Comparison of ENCODE assay signal across 1 cellular context in the genomic region with DNA sequence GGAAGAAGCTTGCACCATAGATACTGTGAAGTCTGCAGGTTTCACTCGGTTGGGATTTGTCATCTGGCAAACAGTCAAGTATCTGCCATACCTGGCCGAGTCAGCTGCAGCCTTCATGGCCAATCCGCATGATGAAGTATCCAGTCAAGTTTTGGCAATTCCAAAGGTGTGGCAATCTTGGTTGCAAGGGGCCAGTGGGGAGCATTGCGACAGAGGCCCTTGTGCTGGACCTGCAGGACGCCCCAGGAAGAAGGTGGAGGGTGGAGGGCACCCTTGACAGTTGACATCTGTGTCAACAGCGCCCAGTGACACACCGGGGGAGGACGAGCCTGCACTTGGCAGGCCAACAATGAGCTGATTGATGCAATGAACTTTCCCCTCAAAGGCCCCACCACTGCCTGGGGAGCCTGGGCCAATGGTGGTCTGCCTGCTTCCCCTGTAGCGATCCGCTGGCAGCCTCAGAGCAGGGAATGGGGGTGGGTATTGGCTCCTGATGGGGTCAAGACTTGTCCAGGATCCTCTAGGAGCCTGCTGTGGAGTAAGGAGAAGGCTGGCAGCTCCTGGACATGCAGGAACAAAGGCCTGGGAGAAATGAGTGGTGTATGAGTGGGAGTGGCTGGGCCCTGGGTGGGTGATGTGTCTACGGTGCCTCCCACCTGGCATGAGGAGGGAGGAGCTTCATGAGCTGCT.
TF ChIP-seq lines count a peak whose summit lies in the region.

No MANE protein-coding gene starts in this region.

TF ChIP-seq in HepG2, 621 proteins besides CTCF, POLR2A, EP300 and RAD21 (continued from another document and continues in another):
- TF ChIP-seq, protein P1, sequence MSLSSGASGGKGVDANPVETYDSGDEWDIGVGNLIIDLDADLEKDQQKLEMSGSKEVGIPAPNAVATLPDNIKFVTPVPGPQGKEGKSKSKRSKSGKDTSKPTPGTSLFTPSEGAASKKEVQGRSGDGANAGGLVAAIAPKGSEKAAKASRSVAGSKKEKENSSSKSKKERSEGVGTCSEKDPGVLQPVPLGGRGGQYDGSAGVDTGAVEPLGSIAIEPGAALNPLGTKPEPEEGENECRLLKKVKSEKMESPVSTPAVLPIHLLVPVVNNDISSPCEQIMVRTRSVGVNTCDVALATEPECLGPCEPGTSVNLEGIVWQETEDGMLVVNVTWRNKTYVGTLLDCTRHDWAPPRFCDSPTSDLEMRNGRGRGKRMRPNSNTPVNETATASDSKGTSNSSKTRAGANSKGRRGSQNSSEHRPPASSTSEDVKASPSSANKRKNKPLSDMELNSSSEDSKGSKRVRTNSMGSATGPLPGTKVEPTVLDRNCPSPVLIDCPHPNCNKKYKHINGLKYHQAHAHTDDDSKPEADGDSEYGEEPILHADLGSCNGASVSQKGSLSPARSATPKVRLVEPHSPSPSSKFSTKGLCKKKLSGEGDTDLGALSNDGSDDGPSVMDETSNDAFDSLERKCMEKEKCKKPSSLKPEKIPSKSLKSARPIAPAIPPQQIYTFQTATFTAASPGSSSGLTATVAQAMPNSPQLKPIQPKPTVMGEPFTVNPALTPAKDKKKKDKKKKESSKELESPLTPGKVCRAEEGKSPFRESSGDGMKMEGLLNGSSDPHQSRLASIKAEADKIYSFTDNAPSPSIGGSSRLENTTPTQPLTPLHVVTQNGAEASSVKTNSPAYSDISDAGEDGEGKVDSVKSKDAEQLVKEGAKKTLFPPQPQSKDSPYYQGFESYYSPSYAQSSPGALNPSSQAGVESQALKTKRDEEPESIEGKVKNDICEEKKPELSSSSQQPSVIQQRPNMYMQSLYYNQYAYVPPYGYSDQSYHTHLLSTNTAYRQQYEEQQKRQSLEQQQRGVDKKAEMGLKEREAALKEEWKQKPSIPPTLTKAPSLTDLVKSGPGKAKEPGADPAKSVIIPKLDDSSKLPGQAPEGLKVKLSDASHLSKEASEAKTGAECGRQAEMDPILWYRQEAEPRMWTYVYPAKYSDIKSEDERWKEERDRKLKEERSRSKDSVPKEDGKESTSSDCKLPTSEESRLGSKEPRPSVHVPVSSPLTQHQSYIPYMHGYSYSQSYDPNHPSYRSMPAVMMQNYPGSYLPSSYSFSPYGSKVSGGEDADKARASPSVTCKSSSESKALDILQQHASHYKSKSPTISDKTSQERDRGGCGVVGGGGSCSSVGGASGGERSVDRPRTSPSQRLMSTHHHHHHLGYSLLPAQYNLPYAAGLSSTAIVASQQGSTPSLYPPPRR (CRISPR knock-in tag; IDR thresholded peaks at IDR 0.05; ENCODE audit: borderline replicate concordance): peak; percentile 95
- peak; percentile 77 for TF ChIP-seq CCAR2 (optimal IDR thresholded peaks at IDR 0.05; ENCODE audit: low read depth, low read length)
- 0 out of 2 replicates have a peak, but pooled peaks have one; percentile 40 for TF ChIP-seq ZNF343 (CRISPR knock-in tag; IDR thresholded peaks at IDR 0.05)
- TF ChIP-seq ZNF501 (CRISPR knock-in tag; IDR thresholded peaks at IDR 0.05): peak; percentile 52; the same call in 1 of the 2 replicates
- peak; percentile 58; the same call in 1 of the 2 replicates for TF ChIP-seq ZNF703 (CRISPR knock-in tag; IDR thresholded peaks at IDR 0.05; ENCODE audit: borderline replicate concordance)
- TF ChIP-seq, protein P2, sequence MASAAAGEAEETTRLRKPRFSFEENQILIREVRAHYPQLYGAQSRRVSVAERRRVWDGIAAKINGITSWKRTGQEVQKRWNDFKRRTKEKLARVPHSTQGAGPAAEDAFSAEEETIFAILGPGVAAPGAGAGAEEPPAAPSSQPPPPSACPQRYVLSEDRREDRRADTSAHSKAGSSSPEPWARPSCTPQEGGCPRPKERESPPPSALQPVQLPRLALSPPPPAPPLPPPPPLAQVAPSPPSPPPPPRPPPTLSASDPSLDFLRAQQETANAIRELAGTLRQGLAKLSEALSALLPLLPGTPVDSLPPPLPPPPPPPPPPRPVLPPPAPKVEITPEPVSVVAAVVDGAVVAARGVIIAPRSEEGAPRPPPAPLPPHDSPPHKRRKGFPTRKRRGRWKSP (CRISPR knock-in tag; IDR thresholded peaks at IDR 0.05): peak; percentile 89
- TF ChIP-seq, protein P3, sequence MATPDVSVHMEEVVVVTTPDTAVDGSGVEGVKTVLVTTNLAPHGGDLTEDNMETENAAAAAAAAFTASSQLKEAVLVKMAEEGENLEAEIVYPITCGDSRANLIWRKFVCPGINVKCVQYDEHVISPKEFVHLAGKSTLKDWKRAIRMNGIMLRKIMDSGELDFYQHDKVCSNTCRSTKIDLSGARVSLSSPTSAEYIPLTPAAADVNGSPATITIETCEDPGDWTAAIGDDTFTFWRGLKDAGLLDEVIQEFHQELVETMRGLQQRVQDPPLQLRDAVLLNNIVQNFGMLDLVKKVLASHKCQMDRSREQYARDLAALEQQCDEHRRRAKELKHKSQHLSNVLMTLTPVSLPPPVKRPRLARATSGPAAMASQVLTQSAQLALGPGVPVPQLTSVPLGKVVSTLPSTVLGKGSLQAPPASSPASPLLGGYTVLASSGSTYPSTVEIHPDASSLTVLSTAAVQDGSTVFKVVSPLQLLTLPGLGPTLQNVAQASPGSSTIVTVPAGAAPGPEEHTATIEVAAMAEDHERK (CRISPR knock-in tag; IDR thresholded peaks at IDR 0.05; ENCODE audit: low read depth): no peak
- no peak for TF ChIP-seq NR1H2 (CRISPR knock-in tag; IDR thresholded peaks at IDR 0.05; ENCODE audit: borderline replicate concordance, low read depth)
- TF ChIP-seq ZNF432 (CRISPR knock-in tag; IDR thresholded peaks at IDR 0.05; ENCODE audit: borderline replicate concordance): no peak
- no peak for TF ChIP-seq SAFB2 (CRISPR knock-in tag; IDR thresholded peaks at IDR 0.05; ENCODE audit: borderline replicate concordance, low read depth)
- TF ChIP-seq SP5 (CRISPR knock-in tag; IDR thresholded peaks at IDR 0.05; ENCODE audit: borderline replicate concordance, low read depth): peak; percentile 97
- peak; percentile 78 for TF ChIP-seq SIX4 (CRISPR knock-in tag; IDR thresholded peaks at IDR 0.05)
- peak; percentile 32; the same call in 1 of the 2 replicates for TF ChIP-seq ARNT2 (CRISPR knock-in tag; IDR thresholded peaks at IDR 0.05; ENCODE audit: low read depth)
- no peak for TF ChIP-seq SMAD1 (CRISPR knock-in tag; IDR thresholded peaks at IDR 0.05; ENCODE audit: borderline replicate concordance, low read depth)
- peak; percentile 44; the same call in 1 of the 2 replicates for TF ChIP-seq AKAP8 (CRISPR knock-in tag; IDR thresholded peaks at IDR 0.05)
- TF ChIP-seq CAMTA2 (CRISPR knock-in tag; IDR thresholded peaks at IDR 0.05; ENCODE audit: borderline replicate concordance): no peak
- TF ChIP-seq MEF2D (CRISPR knock-in tag; IDR thresholded peaks at IDR 0.05): peak; percentile 78
- peak; percentile 95 for TF ChIP-seq KDM6A (CRISPR knock-in tag; IDR thresholded peaks at IDR 0.05; ENCODE audit: low read depth)
- TF ChIP-seq, protein P4, sequence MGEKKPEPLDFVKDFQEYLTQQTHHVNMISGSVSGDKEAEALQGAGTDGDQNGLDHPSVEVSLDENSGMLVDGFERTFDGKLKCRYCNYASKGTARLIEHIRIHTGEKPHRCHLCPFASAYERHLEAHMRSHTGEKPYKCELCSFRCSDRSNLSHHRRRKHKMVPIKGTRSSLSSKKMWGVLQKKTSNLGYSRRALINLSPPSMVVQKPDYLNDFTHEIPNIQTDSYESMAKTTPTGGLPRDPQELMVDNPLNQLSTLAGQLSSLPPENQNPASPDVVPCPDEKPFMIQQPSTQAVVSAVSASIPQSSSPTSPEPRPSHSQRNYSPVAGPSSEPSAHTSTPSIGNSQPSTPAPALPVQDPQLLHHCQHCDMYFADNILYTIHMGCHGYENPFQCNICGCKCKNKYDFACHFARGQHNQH (CRISPR knock-in tag; IDR thresholded peaks at IDR 0.05): peak; percentile 96
- TF ChIP-seq SP2 (CRISPR knock-in tag; IDR thresholded peaks at IDR 0.05): no peak
- no peak for TF ChIP-seq ZFAT (CRISPR knock-in tag; conservative IDR thresholded peaks at IDR 0.05)
- TF ChIP-seq IKZF4 (CRISPR knock-in tag; IDR thresholded peaks at IDR 0.05; ENCODE audit: borderline replicate concordance, low read depth, not compliant biosample characterization): no peak
- TF ChIP-seq ZNF430 (CRISPR knock-in tag; IDR thresholded peaks at IDR 0.05): peak; percentile 53; the same call in 1 of the 2 replicates
- TF ChIP-seq NONO (IDR thresholded peaks at IDR 0.05): no peak
- TF ChIP-seq NONO (CRISPR knock-in tag; conservative IDR thresholded peaks at IDR 0.05): peak; percentile 90
- TF ChIP-seq MED1 (CRISPR knock-in tag; IDR thresholded peaks at IDR 0.05): peak; percentile 92
- TF ChIP-seq MAX (IDR thresholded peaks at IDR 0.05): peak; percentile 81
- peak; percentile 93 for TF ChIP-seq KLF6 (CRISPR knock-in tag; IDR thresholded peaks at IDR 0.05)
- peak; percentile 98 for TF ChIP-seq ZNF292 (CRISPR knock-in tag; IDR thresholded peaks at IDR 0.05; ENCODE audit: borderline replicate concordance, low read depth)
- TF ChIP-seq JUNB (CRISPR knock-in tag; IDR thresholded peaks at IDR 0.05; ENCODE audit: borderline replicate concordance): no peak
- TF ChIP-seq ZFY (CRISPR knock-in tag; IDR thresholded peaks at IDR 0.05): peak; percentile 49; the same call in 1 of the 2 replicates
- TF ChIP-seq ZSCAN25 (CRISPR knock-in tag; IDR thresholded peaks at IDR 0.05): peak; percentile 94
- no peak; the same call in 1 of the 2 replicates for TF ChIP-seq ZNF564 (CRISPR knock-in tag; IDR thresholded peaks at IDR 0.05)
- TF ChIP-seq NFYC (CRISPR knock-in tag; IDR thresholded peaks at IDR 0.05): no peak; the same call in none of the 2 replicates
- TF ChIP-seq ZNF720 (CRISPR knock-in tag; IDR thresholded peaks at IDR 0.05): no peak
- peak; percentile 91 for TF ChIP-seq ZBTB25 (CRISPR knock-in tag; IDR thresholded peaks at IDR 0.05)
- TF ChIP-seq, protein P5, sequence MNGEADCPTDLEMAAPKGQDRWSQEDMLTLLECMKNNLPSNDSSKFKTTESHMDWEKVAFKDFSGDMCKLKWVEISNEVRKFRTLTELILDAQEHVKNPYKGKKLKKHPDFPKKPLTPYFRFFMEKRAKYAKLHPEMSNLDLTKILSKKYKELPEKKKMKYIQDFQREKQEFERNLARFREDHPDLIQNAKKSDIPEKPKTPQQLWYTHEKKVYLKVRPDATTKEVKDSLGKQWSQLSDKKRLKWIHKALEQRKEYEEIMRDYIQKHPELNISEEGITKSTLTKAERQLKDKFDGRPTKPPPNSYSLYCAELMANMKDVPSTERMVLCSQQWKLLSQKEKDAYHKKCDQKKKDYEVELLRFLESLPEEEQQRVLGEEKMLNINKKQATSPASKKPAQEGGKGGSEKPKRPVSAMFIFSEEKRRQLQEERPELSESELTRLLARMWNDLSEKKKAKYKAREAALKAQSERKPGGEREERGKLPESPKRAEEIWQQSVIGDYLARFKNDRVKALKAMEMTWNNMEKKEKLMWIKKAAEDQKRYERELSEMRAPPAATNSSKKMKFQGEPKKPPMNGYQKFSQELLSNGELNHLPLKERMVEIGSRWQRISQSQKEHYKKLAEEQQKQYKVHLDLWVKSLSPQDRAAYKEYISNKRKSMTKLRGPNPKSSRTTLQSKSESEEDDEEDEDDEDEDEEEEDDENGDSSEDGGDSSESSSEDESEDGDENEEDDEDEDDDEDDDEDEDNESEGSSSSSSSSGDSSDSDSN (CRISPR knock-in tag; IDR thresholded peaks at IDR 0.05): peak; percentile 62
- TF ChIP-seq POLR2G (IDR thresholded peaks at IDR 0.05; ENCODE audit: low read depth, low read length): peak; percentile 91
- no peak for TF ChIP-seq ZKSCAN5 (CRISPR knock-in tag; IDR thresholded peaks at IDR 0.05)
- TF ChIP-seq YEATS4 (CRISPR knock-in tag; IDR thresholded peaks at IDR 0.05; ENCODE audit: borderline replicate concordance): no peak
- peak; percentile 35; the same call in 1 of the 2 replicates for TF ChIP-seq YEATS2 (CRISPR knock-in tag; IDR thresholded peaks at IDR 0.05; ENCODE audit: borderline replicate concordance)
- peak; percentile 56 to 98; a peak in 2 of 4 replicates for TF ChIP-seq ATF4 (CRISPR knock-in tag; IDR thresholded peaks at IDR 0.05)
- 0 out of 2 replicates have a peak, but pooled peaks have one; percentile 68 for TF ChIP-seq TOE1 (CRISPR knock-in tag; IDR thresholded peaks at IDR 0.05)
- no peak for TF ChIP-seq NAIF1 (CRISPR knock-in tag; IDR thresholded peaks at IDR 0.05; ENCODE audit: borderline replicate concordance)
- TF ChIP-seq PTBP1 (IDR thresholded peaks at IDR 0.05; ENCODE audit: low read depth, low read length, poor library complexity, severe bottlenecking): no peak
- peak; percentile 53 for TF ChIP-seq AGO1 (IDR thresholded peaks at IDR 0.05; ENCODE audit: low read depth, low read length, poor library complexity, severe bottlenecking)
- no peak for TF ChIP-seq GABPA (IDR thresholded peaks at IDR 0.05; ENCODE audit: low read depth, low read length)
- TF ChIP-seq GABPA (CRISPR knock-in tag; IDR thresholded peaks at IDR 0.05; ENCODE audit: low read depth): no peak
- TF ChIP-seq CBX1 (IDR thresholded peaks at IDR 0.05; ENCODE audit: low read depth): no peak
- TF ChIP-seq HNF4G (IDR thresholded peaks at IDR 0.05; ENCODE audit: borderline replicate concordance, low read depth, low read length): peak; percentile 78
- TF ChIP-seq HNF4G (CRISPR knock-in tag; IDR thresholded peaks at IDR 0.05; ENCODE audit: borderline replicate concordance, low read depth): peak; percentile 85; the same call in 1 of the 2 replicates
- TF ChIP-seq ZNF335 (CRISPR knock-in tag; IDR thresholded peaks at IDR 0.05): no peak
- TF ChIP-seq TEAD3 (CRISPR knock-in tag; optimal IDR thresholded peaks at IDR 0.05; ENCODE audit: borderline replicate concordance): peak; percentile 90
- TF ChIP-seq HOXA7 (CRISPR knock-in tag; IDR thresholded peaks at IDR 0.05): no peak
- no peak for TF ChIP-seq ZNF383 (CRISPR knock-in tag; IDR thresholded peaks at IDR 0.05; ENCODE audit: borderline replicate concordance)
- no peak for TF ChIP-seq ZNF883 (CRISPR knock-in tag; IDR thresholded peaks at IDR 0.05; ENCODE audit: not compliant biosample characterization)
- TF ChIP-seq ZBTB38 (CRISPR knock-in tag; IDR thresholded peaks at IDR 0.05): no peak; the same call in 1 of the 2 replicates
- no peak for TF ChIP-seq ZNF577 (CRISPR knock-in tag; IDR thresholded peaks at IDR 0.05; ENCODE audit: borderline replicate concordance, low read depth)
- TF ChIP-seq POLR2AphosphoS2 (IDR thresholded peaks at IDR 0.05; ENCODE audit: low read depth, low read length): no peak
